11 cellular contexts compared by ENCODE assay signal in genomic region chrX:146385529-146385928, GRCh38.
"Had no signal": no experiment of that assay in that cellular context is flagged by ENCODE, and none has a peak within 500 bp of the region (broad histone marks: within the 10 kb centered on the region; RNA-seq: fewer than 3 reads in every experiment).

No MANE protein-coding gene starts in this region.

- H3K4me2 ChIP-seq: GM23338 had no signal

- H3K9me3 ChIP-seq: HAP-1 had no signal

- H3K36me3 ChIP-seq: HAP-1 had no signal

- H3K27ac ChIP-seq: GM23248 had no signal

- H2AFZ ChIP-seq: GM23248, GM23338 had no signal

- H3K9ac ChIP-seq: GM23248 had no signal

- H3K4me3 ChIP-seq: GM23248, GM23338, HAP-1 had no signal

- FAIRE-seq: H1, H54 had no signal

- ATAC-seq: GM23338, HCT116 had no signal

- H3K4me1 ChIP-seq: HAP-1 had no signal

- DNase-seq: GM23248, GOT3, H7, H9, HCEC 1CT, HFFc6 had no signal
